In genomic region chr2:126160950-126161349, GRCh38 we compare ENCODE assay signal across 7 cellular contexts.
A peak's percentile ranks its signal among the peaks of the same experiment; 100 is the strongest.
DNase-seq lines count a peak whose midpoint lies in the region; ATAC-seq, FAIRE-seq and TF ChIP-seq lines count a peak whose summit lies in the region.
"Not testable (repeated sequence)": the region's sequence is repeated elsewhere in the genome, so short reads cannot be mapped to it uniquely, and the experiment has no call there.

No MANE protein-coding gene starts in this region.

- not testable (repeated sequence) for H3K4me1 Mint-ChIP-seq in H9

- TF ChIP-seq POLR2A in K562 (conservative IDR thresholded peaks at IDR 0.05), result not testable (repeated sequence)

- not testable (repeated sequence) for H3T11ph ChIP-seq in H9 (ENCODE audit: low read length)

- ATAC-seq in K562, result not testable (repeated sequence)

- not testable (repeated sequence) for H2BK120ac ChIP-seq in H9 (ENCODE audit: low read depth, low read length, poor library complexity, severe bottlenecking); mesenchymal stem cell (ENCODE audit: low read depth, low read length)

- H3K14ac ChIP-seq in H9 (ENCODE audit: insufficient read depth, low read length), result not testable (repeated sequence)
- peak overlapping the region in 1 of 2 experiments; percentile 55 for H3K14ac ChIP-seq in mesenchymal stem cell (ENCODE audit: low read length in 2 of 2)

- H3K36me3 Mint-ChIP-seq in H9 (ENCODE audit: insufficient read depth in 1 of 3, low read depth in 3 of 3), result not testable (repeated sequence)

- H3K27me3 Mint-ChIP-seq in H9 (ENCODE audit: low read depth), result not testable (repeated sequence)

- not testable (repeated sequence) for H2AK5ac ChIP-seq in H9 (ENCODE audit: insufficient read length, low read length); mesenchymal stem cell (ENCODE audit: low read length, severe bottlenecking)

- H2AFZ ChIP-seq in H9 (ENCODE audit: low read length) (peak overlapping the region; percentile 23), K562 (ENCODE audit: low read depth, low read length) (peak overlapping the region; percentile 74; the same call in 1 of the 2 replicates), parathyroid adenoma (peak overlapping the region; percentile 43)
- not testable (repeated sequence) for H2AFZ ChIP-seq in mesenchymal stem cell (ENCODE audit: low read depth, low read length)

- CTCF ChIA-PET in K562 (lab: Yijun Ruan, JAX; ENCODE audit: low intra/inter-chr PET ratio), result not testable (repeated sequence)

- no CpG with 5 or more reads among the region's 4 CpGs for WGBS in H9 (ENCODE audit: extremely low coverage, insufficient read length, low lambda C conversion rate)
- WGBS in K562 (ENCODE audit: insufficient coverage, low coverage, missing lambda C conversion rate), result 13% methylated on average over 4 of the region's 4 CpGs
- WGBS in mesenchymal stem cell, result 55% methylated on average over 4 of the region's 4 CpGs

- not testable (repeated sequence) for H3K36me3 ChIP-seq in MG63; K562 (ENCODE audit: control insufficient read depth, insufficient read depth, low read length); mesenchymal stem cell (ENCODE audit: control insufficient read depth in 1 of 2, insufficient read depth in 2 of 2, low read depth in 1 of 2, low read length in 2 of 2); parathyroid adenoma (ENCODE audit: control insufficient read depth, insufficient read depth, low read length)

- H2BK12ac ChIP-seq in H9 (ENCODE audit: insufficient read length, low read depth, low read length); mesenchymal stem cell (ENCODE audit: low read length in 2 of 2): not testable (repeated sequence)

- not testable (repeated sequence) for H3K79me2 ChIP-seq in H9 (ENCODE audit: insufficient read depth, low read length); K562 (ENCODE audit: control insufficient read depth, insufficient read depth, low read length); parathyroid adenoma

- H2BK20ac ChIP-seq in H9 (ENCODE audit: low read depth, low read length, poor library complexity, severe bottlenecking), result not testable (repeated sequence)

- not testable (repeated sequence) for H3K27ac Mint-ChIP-seq in H9

- not testable (repeated sequence) for H3K79me1 ChIP-seq in H9 (ENCODE audit: insufficient read depth, low read depth, low read length, poor library complexity, severe bottlenecking); mesenchymal stem cell (replicated peaks; ENCODE audit: low read length, poor library complexity, severe bottlenecking)

- FAIRE-seq in K562 (lab: Jason Lieb, UNC), result not testable (repeated sequence)

- in situ Hi-C loops in K562 (cut with MboI), result not testable (repeated sequence)

- H3K27me3 ChIP-seq in H9 (ENCODE audit: insufficient read depth, low read length); MG63; K562 (ENCODE audit: control insufficient read depth in 2 of 2, insufficient read depth in 2 of 2, low read length in 2 of 2); mesenchymal stem cell (ENCODE audit: control insufficient read depth in 1 of 2, insufficient read depth in 1 of 2, low read length in 2 of 2); parathyroid adenoma (ENCODE audit: control insufficient read depth, insufficient read depth, low read length): not testable (repeated sequence)

- H4K8ac ChIP-seq in H9 (replicated peaks; ENCODE audit: insufficient read length, low read depth, low read length), result not testable (repeated sequence)
- H4K8ac ChIP-seq in mesenchymal stem cell (ENCODE audit: low read length), result peak overlapping the region; percentile 27

- not testable (repeated sequence) for H3K23me2 ChIP-seq in H9 (ENCODE audit: insufficient read length, low read depth, low read length, poor library complexity, severe bottlenecking)

- not testable (repeated sequence) for H3K9me3 ChIP-seq in H9 (ENCODE audit: control insufficient read depth, low read depth, low read length); MG63; K562 (replicated peaks; ENCODE audit: control insufficient read depth, insufficient read depth, low read depth, low read length); mesenchymal stem cell (ENCODE audit: control insufficient read depth, low read length); parathyroid adenoma (ENCODE audit: control insufficient read depth, low read length)

- H3K23ac ChIP-seq in H9 (ENCODE audit: insufficient read length, low read depth, low read length); mesenchymal stem cell (ENCODE audit: low read length in 2 of 2): not testable (repeated sequence)

- H4K5ac ChIP-seq in H9 (ENCODE audit: insufficient read length, low read depth, low read length), result not testable (repeated sequence)

- H3K4me1 ChIP-seq in H9 (ENCODE audit: insufficient read depth, low read length); K562 (replicated peaks in 1 of 2; ENCODE audit: control insufficient read depth in 2 of 2, insufficient read depth in 2 of 2, low read length in 2 of 2); mesenchymal stem cell (ENCODE audit: control insufficient read depth, insufficient read depth, low read depth, low read length); parathyroid adenoma: not testable (repeated sequence)

- not testable (repeated sequence) for H3K18ac ChIP-seq in H9 (ENCODE audit: insufficient read length, low read depth, low read length)
- peak overlapping the region in 1 of 2 experiments; percentile 49 for H3K18ac ChIP-seq in mesenchymal stem cell (ENCODE audit: low read depth in 1 of 2, low read length in 2 of 2)

- not testable (repeated sequence) for H3K9me1 ChIP-seq in K562 (ENCODE audit: control insufficient read depth, insufficient read depth, low read length)

- BruUV-seq in K562 (replicated peaks; lab: Mats Ljungman, UMichigan), result not testable (repeated sequence)

- H2BK15ac ChIP-seq in H9 (ENCODE audit: low read depth, low read length); mesenchymal stem cell (ENCODE audit: low read depth, poor library complexity, severe bottlenecking): not testable (repeated sequence)

- H3K4me3 ChIP-seq in MG63; K562; mesenchymal stem cell (ENCODE audit: insufficient read depth in 1 of 2, low read depth in 1 of 2, low read length in 2 of 2); parathyroid adenoma (ENCODE audit: low read depth, low read length): not testable (repeated sequence)

- POLR2A ChIA-PET in K562 (lab: Yijun Ruan, JAX), result not testable (repeated sequence)

- not testable (repeated sequence) for H3K4ac ChIP-seq in H9 (ENCODE audit: low read depth, low read length); mesenchymal stem cell (ENCODE audit: low read depth in 1 of 2, low read length in 2 of 2)

- not testable (repeated sequence) for H3K4me3 Mint-ChIP-seq in H9

- not testable (repeated sequence) for H3K56ac ChIP-seq in H9 (ENCODE audit: insufficient read length, low read depth, low read length)

- H4K20me1 ChIP-seq in H9 (ENCODE audit: control insufficient read depth, insufficient read depth, insufficient read length); K562 (replicated peaks; ENCODE audit: control insufficient read depth, insufficient read depth, low read length): not testable (repeated sequence)

- TF ChIP-seq CTCF in H9 (conservative IDR thresholded peaks at IDR 0.05); K562 (IDR thresholded peaks at IDR 0.05 in 2 of 3, conservative IDR thresholded peaks at IDR 0.05 in 1 of 3; ENCODE audit: insufficient read depth in 2 of 3, low read depth in 1 of 3, low read length in 3 of 3); parathyroid adenoma (IDR thresholded peaks at IDR 0.05): not testable (repeated sequence)

- DNase-seq in DMS153 (lab: John Stamatoyannopoulos, UW), result peak; percentile 39
- DNase-seq in H9, result peak; percentile 39
- peak; percentile 9 for DNase-seq in MG63
- peak; percentile 3 for DNase-seq in RPMI8226
- DNase-seq in K562 (ENCODE audit: extremely low read depth in 1 of 4, low spot score in 3 of 4), result peak in 1 of 4 experiments; percentile 11
- not testable (repeated sequence) for DNase-seq in mesenchymal stem cell

- H2BK5ac ChIP-seq in H9 (ENCODE audit: insufficient read length, low read length); mesenchymal stem cell (ENCODE audit: low read depth, low read length, poor library complexity, severe bottlenecking): not testable (repeated sequence)

- not testable (repeated sequence) for H3K9me3 Mint-ChIP-seq in H9

- intact Hi-C loops in K562 (cut with micrococcal nuclease), result not testable (repeated sequence)

- TF ChIP-seq RAD21 in K562 (CRISPR knock-in tag; conservative IDR thresholded peaks at IDR 0.05 in 1 of 2, IDR thresholded peaks at IDR 0.05 in 1 of 2), result not testable (repeated sequence)

- H3K27ac ChIP-seq in H9 (ENCODE audit: insufficient read length, low read depth, low read length); mesenchymal stem cell (ENCODE audit: low read length, poor library complexity, severe bottlenecking); parathyroid adenoma: not testable (repeated sequence)
- H3K27ac ChIP-seq in K562 (ENCODE audit: extremely low read depth, low read depth, low read length), result peak overlapping the region; percentile 44; the same call in 1 of the 3 replicates

- not testable (repeated sequence) for TF ChIP-seq EP300 in K562 (IDR thresholded peaks at IDR 0.05; ENCODE audit: low read length)

- not testable (repeated sequence) for H3K9ac ChIP-seq in H9 (ENCODE audit: extremely low read depth, insufficient read length, low read length); K562 (ENCODE audit: insufficient read depth in 1 of 2, low read depth in 2 of 2, low read length in 2 of 2); mesenchymal stem cell (ENCODE audit: low read length); parathyroid adenoma

- H4K91ac ChIP-seq in H9 (ENCODE audit: insufficient read length, low read depth, low read length); mesenchymal stem cell (ENCODE audit: low read length): not testable (repeated sequence)

- H3K4me2 ChIP-seq in H9 (ENCODE audit: insufficient read depth, insufficient read length, low read length); K562 (ENCODE audit: insufficient read depth, low read length); mesenchymal stem cell (ENCODE audit: low read length, poor library complexity, severe bottlenecking); parathyroid adenoma (ENCODE audit: low read length): not testable (repeated sequence)
